15 cellular contexts compared by ENCODE assay signal in the genomic region with DNA sequence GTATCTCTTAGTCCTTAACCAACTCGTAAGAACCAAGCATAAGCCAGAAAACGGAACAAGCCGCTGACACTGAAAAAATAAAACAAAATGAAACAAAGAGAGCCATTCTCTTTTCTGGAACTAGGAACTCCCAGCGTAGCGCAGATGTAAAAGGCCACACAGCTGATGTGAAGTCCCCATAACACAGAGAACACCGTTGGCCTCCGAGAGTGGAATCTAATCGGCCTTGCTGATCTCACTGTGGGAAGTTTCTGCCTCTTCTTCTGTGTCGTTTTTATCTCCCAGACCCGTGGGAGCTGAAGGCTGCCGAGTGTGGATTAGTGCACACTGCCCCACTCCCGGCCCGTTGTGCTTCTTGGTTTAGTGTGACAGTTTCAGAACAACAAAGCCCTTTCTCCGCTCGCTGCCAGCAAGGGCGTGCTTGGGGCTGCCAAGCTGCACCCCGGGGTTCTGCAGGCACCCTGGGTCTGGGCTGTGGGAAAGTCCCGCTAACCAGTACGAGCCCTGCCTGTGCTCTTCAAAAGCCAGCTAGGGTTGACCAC. TPM values are rescaled to one million over a fixed set of nuclear protein-coding genes. Genes with fewer than 3 reads are reported as not detected.
DNase-seq lines count a peak whose midpoint lies in the region; ATAC-seq, FAIRE-seq and TF ChIP-seq lines count a peak whose summit lies in the region.
"Had no signal": no experiment of that assay in that cellular context is flagged by ENCODE, and none has a peak within 500 bp of the region (broad histone marks: within the 10 kb centered on the region; RNA-seq: fewer than 3 reads in every experiment).

No MANE protein-coding gene starts in this region.

- H3K27me3 Mint-ChIP-seq in activated B cell treated with CpG ODN at 0.5 μM for 24 hours, result no peaks in the 10 kb centered on the region
- H3K27me3 Mint-ChIP-seq: activated naive CD8-positive, alpha-beta T cell had no signal

- DNase-seq in GM19239 (ENCODE audit: insufficient read length, low spot score) (no peak), activated B cell treated with CpG ODN at 0.5 μM for 24 hours (no peak), hippocampal formation (lab: John Stamatoyannopoulos, UW) (peak; percentile 69 to 89), spleen (no peak), omental fat pad (ENCODE audit: low spot score) (no peak), AML-193 (lab: John Stamatoyannopoulos, UW) (no peak)
- DNase-seq: activated CD4-positive, alpha-beta T cell treated with anti-CD3 and anti-CD28 coated beads, Interleukin-2, amount 50 U/mL, for 1 hour; Calu3; NCI-H2227 treated with DMSO at 0.1 percent for 48 hours had no signal

- WGBS in spleen, 5 donors, result 46 to 54% (median 52%) methylated on average over 19 of the region's 19 CpGs

- FAIRE-seq in GM19239 (lab: Jason Lieb, UNC), result peak; percentile 62
- FAIRE-seq: pancreas had no signal

- CTCF ChIA-PET in activated B cell treated with CpG ODN at 0.5 μM for 24 hours (lab: Charles Lee), result no interaction called here

- peaks cover 12% of the 10 kb centered on the region for H3K4me1 Mint-ChIP-seq in activated B cell treated with CpG ODN at 0.5 μM for 24 hours

- H3K36me3 ChIP-seq in spleen, result peaks cover 0 to 45% (median 0%) of the 10 kb centered on the region in 6 donors
- H3K36me3 ChIP-seq: pancreas had no signal

- peak overlapping the region; percentile 59 for H3K4me3 Mint-ChIP-seq in activated B cell treated with CpG ODN at 0.5 μM for 24 hours
- H3K4me3 Mint-ChIP-seq: activated naive CD8-positive, alpha-beta T cell had no signal

- no peaks in the 10 kb centered on the region for H3K36me3 Mint-ChIP-seq in activated B cell treated with CpG ODN at 0.5 μM for 24 hours (ENCODE audit: low read depth)
- H3K36me3 Mint-ChIP-seq: activated naive CD8-positive, alpha-beta T cell had no signal

- H3K9me3 Mint-ChIP-seq in activated B cell treated with CpG ODN at 0.5 μM for 24 hours, result no peaks in the 10 kb centered on the region

- no peaks in the 10 kb centered on the region for H3K9me3 ChIP-seq in spleen
- H3K9me3 ChIP-seq: pancreas had no signal

- no peak for TF ChIP-seq CTCF in activated B cell treated with CpG ODN at 0.5 μM for 24 hours (IDR thresholded peaks at IDR 0.05)
- TF ChIP-seq CTCF in spleen (IDR thresholded peaks at IDR 0.05 in 8 of 11, conservative IDR thresholded peaks at IDR 0.05 in 3 of 11), result no peak
- TF ChIP-seq CTCF in omental fat pad (IDR thresholded peaks at IDR 0.05), result no peak

- TF ChIP-seq POLR2A in spleen (IDR thresholded peaks at IDR 0.05), result no peak

- peak; percentile 34 for ATAC-seq in activated B cell treated with CpG ODN at 0.5 μM for 24 hours (ENCODE audit: low read depth)
- no peak for ATAC-seq in GM21717 (IDR thresholded peaks at IDR 0.05; ENCODE audit: unreplicated experiment)
- no peak for ATAC-seq in omental fat pad (ENCODE audit: low FRiP score)
- no peak for ATAC-seq in HG03159 (IDR thresholded peaks at IDR 0.05; ENCODE audit: unreplicated experiment)

- H3K27me3 ChIP-seq in spleen (replicated peaks in 1 of 7), result no peaks in the 10 kb centered on the region
- H3K27me3 ChIP-seq: pancreas had no signal

- peak overlapping the region; percentile 3 to 79 (median 56) for H3K27ac ChIP-seq in spleen
- H3K27ac ChIP-seq: KMS-11, SK-N-MC had no signal

- H3K4me1 ChIP-seq in spleen, result peaks cover 6 to 54% (median 35%) of the 10 kb centered on the region in 6 donors

- peak overlapping the region in 1 of 8 donors; percentile 19 for H3K4me3 ChIP-seq in spleen
- H3K4me3 ChIP-seq: pancreas, SK-N-MC had no signal

- POLR2A ChIA-PET in activated B cell treated with CpG ODN at 0.5 μM for 24 hours (lab: Charles Lee), result no interaction called here

- intact Hi-C loops in activated B cell treated with CpG ODN at 0.5 μM for 24 hours (cut with micrococcal nuclease) (no loop called here), spleen (cut with DNase I; ENCODE audit: low total_unique reads) (no loop called here)

- H3K27ac Mint-ChIP-seq in activated B cell treated with CpG ODN at 0.5 μM for 24 hours, result peak overlapping the region; percentile 71
- H3K27ac Mint-ChIP-seq: activated naive CD8-positive, alpha-beta T cell had no signal

RNA-seq across cellular contexts. Expression of a gene that starts 21.7 kb away (rescaled TPM):
- total RNA-seq in activated B cell treated with CpG ODN at 0.5 μM for 24 hours (2.9 and 3.8 TPM in 2 replicates), spleen (10 to 100 TPM; 15.0 to 22.7 (median 21.0) TPM), omental fat pad (1 to 10 TPM; 5.9 to 9.0 (median 7.9) TPM)
- 1 to 10 TPM; 2.7 to 5.5 (median 4.0) TPM for polyA plus RNA-seq in spleen

RNA-seq across cellular contexts. Expression of a gene that starts 31.6 kb away (rescaled TPM):
- total RNA-seq in activated B cell treated with CpG ODN at 0.5 μM for 24 hours (1,330 and 1,676 TPM in 2 replicates), spleen (1,000 to 10,000 TPM in 1 of 7 donors, 100 to 1,000 TPM in 6; 311 to 1,013 (median 730) TPM), omental fat pad (100 to 1,000 TPM; 333 to 392 (median 362) TPM)
- 1,000 to 10,000 TPM; 2,252 to 3,463 (median 3,460) TPM for polyA plus RNA-seq in spleen

RNA-seq across cellular contexts. Expression of a gene that starts 38.9 kb away (rescaled TPM):
- total RNA-seq in activated B cell treated with CpG ODN at 0.5 μM for 24 hours, result not detected in 2 replicates
- under 1 TPM in 3 of 7 donors, not detected in 4; 0.23 to 0.67 (median 0.29) TPM for total RNA-seq in spleen
- polyA plus RNA-seq in spleen, result under 1 TPM in 2 of 3 donors, not detected in 1; 0.35 to 0.72 TPM
- total RNA-seq in omental fat pad, result not detected
- total RNA-seq: Calu3, pancreas had no signal

Comparison
In these comparisons a context has a peak if more than half of its experiments do, and no peak if none do; other contexts are left out.
1. DNase-seq: peak in hippocampal formation (2 of 2); none in GM19239 (single experiment), activated B cell treated with CpG ODN at 0.5 μM for 24 hours (single experiment), spleen (single experiment), omental fat pad (single experiment) and AML-193 (0 of 2).